Comparison of ENCODE assay signal across 12 cellular contexts in genomic region chr11:69240332-69241074, GRCh38. TPM values are rescaled to one million over a fixed set of nuclear protein-coding genes. Genes with fewer than 3 reads are reported as not detected.
DNase-seq lines count a peak whose midpoint lies in the region; ATAC-seq and TF ChIP-seq lines count a peak whose summit lies in the region.
"Had no signal": no experiment of that assay in that cellular context is flagged by ENCODE, and none has a peak within 500 bp of the region (broad histone marks: within the 10 kb centered on the region; RNA-seq: fewer than 3 reads in every experiment).

No MANE protein-coding gene starts in this region.

- no peaks in the 10 kb centered on the region for H4K20me1 ChIP-seq in Loucy (ENCODE audit: insufficient read depth, low read length, poor library complexity, severe bottlenecking)
- H4K20me1 ChIP-seq: BLaER1 had no signal

- no peak overlapping the region for H3K9ac ChIP-seq in Loucy (ENCODE audit: low read depth, low read length, poor library complexity, severe bottlenecking)
- H3K9ac ChIP-seq: BLaER1 had no signal

- H3K36me3 Mint-ChIP-seq in activated CD4-positive, alpha-beta T cell treated with anti-CD3 and anti-CD28 coated beads for 36 hours (ENCODE audit: low read depth): no peaks in the 10 kb centered on the region

- no peaks in the 10 kb centered on the region for H3K4me1 ChIP-seq in Loucy (ENCODE audit: insufficient read depth, low read length, poor library complexity, severe bottlenecking)

- peaks cover 40% of the 10 kb centered on the region for H3K4me1 Mint-ChIP-seq in activated CD4-positive, alpha-beta T cell treated with anti-CD3 and anti-CD28 coated beads for 36 hours

- no peaks in the 10 kb centered on the region for H3K9me2 ChIP-seq in Loucy (replicated peaks; ENCODE audit: low read depth, low read length)

- ATAC-seq in activated CD4-positive, alpha-beta T cell treated with anti-CD3 and anti-CD28 coated beads for 36 hours: no peak

- no peak overlapping the region for H2AFZ ChIP-seq in Loucy (ENCODE audit: low read length)

- no peak overlapping the region for H3K4me2 ChIP-seq in Loucy (ENCODE audit: low read depth, low read length, poor library complexity, severe bottlenecking)
- H3K4me2 ChIP-seq: BLaER1 had no signal

- peak overlapping the region; percentile 18 for H3K27ac Mint-ChIP-seq in activated CD4-positive, alpha-beta T cell treated with anti-CD3 and anti-CD28 coated beads for 36 hours

- no peaks in the 10 kb centered on the region for H3F3A ChIP-seq in Loucy (ENCODE audit: low read depth)

- CTCF ChIA-PET in activated CD4-positive, alpha-beta T cell treated with anti-CD3 and anti-CD28 coated beads for 36 hours (lab: Charles Lee): interaction anchor here (0.8 kb wide), 1 partner anchor 15 kb away, joined by 5 read pairs; no protein-coding TSS in a partner anchor

- peak; percentile 43 for TF ChIP-seq CTCF in Loucy (conservative IDR thresholded peaks at IDR 0.05; ENCODE audit: low read length)

- no peaks in the 10 kb centered on the region for H3K36me3 ChIP-seq in Loucy (ENCODE audit: insufficient read depth, low read length)
- H3K36me3 ChIP-seq: BLaER1 had no signal

- no peaks in the 10 kb centered on the region for H3K9me3 ChIP-seq in Loucy (ENCODE audit: insufficient read depth, low read depth, low read length)
- H3K9me3 ChIP-seq: BLaER1 had no signal

- DNase-seq in activated CD4-positive, alpha-beta T cell treated with anti-CD3 and anti-CD28 coated beads for 36 hours: peak; percentile 44
- DNase-seq in activated CD4-positive, alpha-beta T cell treated with anti-CD3 and anti-CD28 coated beads, Interleukin-2, amount 50 U/mL, for 4 hours: no peak
- peak; percentile 46 for DNase-seq in dermis blood vessel endothelial cell
- DNase-seq in posterior vena cava (ENCODE audit: low spot score): peak; percentile 63
- DNase-seq in hypothalamus (lab: John Stamatoyannopoulos, UW): no peak
- DNase-seq in NCI-H82 treated with DMSO at 0.1 percent for 48 hours (lab: John Stamatoyannopoulos, UW; ENCODE audit: unreplicated experiment): no peak
- no peak for DNase-seq in GF-D8 (lab: John Stamatoyannopoulos, UW)
- DNase-seq: activated effector memory CD4-positive, alpha-beta T cell treated with Interleukin-2 at 50 U/mL for 16 hours; glutamatergic neuron; stimulated activated naive CD4-positive, alpha-beta T cell treated with Interleukin-2 at 50 U/mL for 16 hours had no signal

- H3K79me2 ChIP-seq in Loucy (ENCODE audit: insufficient read depth, low read length): no peaks in the 10 kb centered on the region

- intact Hi-C loops in activated CD4-positive, alpha-beta T cell treated with anti-CD3 and anti-CD28 coated beads for 36 hours (cut with DNase I, micrococcal nuclease): no loop called here
- intact Hi-C loops in posterior vena cava (cut with DNase I): no loop called here

- H3K27me3 Mint-ChIP-seq in activated CD4-positive, alpha-beta T cell treated with anti-CD3 and anti-CD28 coated beads for 36 hours: peaks cover 3% of the 10 kb centered on the region

- peaks cover 2% of the 10 kb centered on the region for H3K9me3 Mint-ChIP-seq in activated CD4-positive, alpha-beta T cell treated with anti-CD3 and anti-CD28 coated beads for 36 hours (ENCODE audit: low read depth)

- POLR2A ChIA-PET in activated CD4-positive, alpha-beta T cell treated with anti-CD3 and anti-CD28 coated beads for 36 hours (lab: Charles Lee): interaction anchor here (0.7 kb wide), 1 partner anchor 34 kb away, joined by 3 read pairs; no protein-coding TSS in a partner anchor

- no peak overlapping the region for H3K4me3 ChIP-seq in Loucy (ENCODE audit: low read length, poor library complexity, severe bottlenecking)
- H3K4me3 ChIP-seq: BLaER1 had no signal

- H3K4me3 Mint-ChIP-seq in activated CD4-positive, alpha-beta T cell treated with anti-CD3 and anti-CD28 coated beads for 36 hours: no peak overlapping the region

- no peaks in the 10 kb centered on the region for H3K27me3 ChIP-seq in Loucy (ENCODE audit: insufficient read depth, low read length, poor library complexity, severe bottlenecking)
- H3K27me3 ChIP-seq: BLaER1 had no signal

RNA-seq across cellular contexts. Expression of gene MYEOV, which starts 53.5 kb away (rescaled TPM):
- total RNA-seq in activated CD4-positive, alpha-beta T cell treated with anti-CD3 and anti-CD28 coated beads for 36 hours: not detected
- 0.05 TPM in 1 of 2 replicates, not detected in the other for total RNA-seq in dermis blood vessel endothelial cell
- under 1 TPM; 0.46 to 0.57 TPM for total RNA-seq in posterior vena cava

Comparison
In these comparisons a context has a peak if more than half of its experiments do, and no peak if none do; other contexts are left out.
1. DNase-seq: peak in activated CD4-positive, alpha-beta T cell treated with anti-CD3 and anti-CD28 coated beads for 36 hours (single experiment), dermis blood vessel endothelial cell (single experiment) and posterior vena cava (single experiment); none in activated CD4-positive, alpha-beta T cell treated with anti-CD3 and anti-CD28 coated beads, Interleukin-2, amount 50 U/mL, for 4 hours (0 of 2), hypothalamus (0 of 51), NCI-H82 treated with DMSO at 0.1 percent for 48 hours (single experiment) and GF-D8 (single experiment).